ENCODE assay signal across 8 cellular contexts in genomic region chr6:98834060-98835031, GRCh38. TPM values are rescaled to one million over a fixed set of nuclear protein-coding genes. Genes with fewer than 3 reads are reported as not detected.
DNase-seq lines count a peak whose midpoint lies in the region; ATAC-seq and TF ChIP-seq lines count a peak whose summit lies in the region.

Gene POU3F2, plus strand, starts transcription at chr6:98834574. Its CDS starts 300 bp downstream, at chr6:98834874.

- DNase-seq in C1 segment of cervical spinal cord (lab: John Stamatoyannopoulos, UW) (peak; percentile 39 to 99 (median 94)), NCI-H69 (lab: John Stamatoyannopoulos, UW) (peak; percentile 98), activated T-cell treated with anti-CD3 and anti-CD28 coated beads for 1 hour (ENCODE audit: low read depth) (peak; percentile 44), epithelial cell of proximal tubule (ENCODE audit: low read depth) (no peak), mucosa of gallbladder (ENCODE audit: low spot score) (peak; percentile 50)
- peak; percentile 39 for DNase-seq in stimulated activated CD8-positive, alpha-beta memory T cell treated with anti-CD3 and anti-CD28 coated beads, Interleukin-7, amount 100 ng/mL, for 24 hours (ENCODE audit: low read depth)

- peak within 1 kb of the TSS; percentile 49 for H3K4me3 ChIP-seq in epithelial cell of proximal tubule (ENCODE audit: low read depth, low read length)

- no peak for TF ChIP-seq CTCF in epithelial cell of proximal tubule (conservative IDR thresholded peaks at IDR 0.05; ENCODE audit: low read depth, low read length)

- ATAC-seq in GM19438 (IDR thresholded peaks at IDR 0.05; ENCODE audit: low read depth, unreplicated experiment) (peak; percentile 67), HG03521 (IDR thresholded peaks at IDR 0.05; ENCODE audit: unreplicated experiment) (peak; percentile 51)

RNA-seq across cellular contexts. Expression of gene POU3F2, which starts in this region (rescaled TPM):
- total RNA-seq in epithelial cell of proximal tubule (not detected in 2 replicates), mucosa of gallbladder (not detected)

Comparison
In these comparisons a context has a peak if more than half of its experiments do, and no peak if none do; other contexts are left out.
1. Peak in DNase-seq in mucosa of gallbladder; RNA of the gene not detected or under 1 TPM.